ENCODE assay signal across 20 cellular contexts in genomic region chr11:95435192-95435591, GRCh38.
DNase-seq lines count a peak whose midpoint lies in the region; ATAC-seq and TF ChIP-seq lines count a peak whose summit lies in the region.
"Had no signal": no experiment of that assay in that cellular context is flagged by ENCODE, and none has a peak within 500 bp of the region (broad histone marks: within the 10 kb centered on the region; RNA-seq: fewer than 3 reads in every experiment).

No MANE protein-coding gene starts in this region.

- ATAC-seq in activated naive CD8-positive, alpha-beta T cell treated with anti-CD3 and anti-CD28 coated beads, Interleukin-2, amount 10 ng/mL, durations not matched to agents 7 days and 5 days (ENCODE audit: low read depth), result no peak
- no peak for ATAC-seq in HG03520 (IDR thresholded peaks at IDR 0.05; ENCODE audit: unreplicated experiment)
- no peak for ATAC-seq in HG03378 (IDR thresholded peaks at IDR 0.05; ENCODE audit: unreplicated experiment)
- ATAC-seq: A549 had no signal

- H3K36me3 Mint-ChIP-seq in activated naive CD8-positive, alpha-beta T cell treated with anti-CD3 and anti-CD28 coated beads, Interleukin-2, amount 10 ng/mL, durations not matched to agents 7 days and 5 days, result peaks cover 8% of the 10 kb centered on the region
- H3K36me3 Mint-ChIP-seq in activated naive CD8-positive, alpha-beta T cell treated with anti-CD3 and anti-CD28 coated beads for 36 hours, result no peaks in the 10 kb centered on the region
- H3K36me3 Mint-ChIP-seq in nephron (ENCODE audit: low read depth), result peaks cover 5% of the 10 kb centered on the region
- H3K36me3 Mint-ChIP-seq: CD14-positive monocyte had no signal

- peak overlapping the region; percentile 25 for H3K27ac ChIP-seq in angular gyrus (ENCODE audit: low read depth, low read length)
- H3K27ac ChIP-seq: A549, RWPE1, SK-N-MC had no signal

- H3K9me3 Mint-ChIP-seq in activated naive CD8-positive, alpha-beta T cell treated with anti-CD3 and anti-CD28 coated beads, Interleukin-2, amount 10 ng/mL, durations not matched to agents 7 days and 5 days, result peaks cover 6% of the 10 kb centered on the region
- no peaks in the 10 kb centered on the region for H3K9me3 Mint-ChIP-seq in activated naive CD8-positive, alpha-beta T cell treated with anti-CD3 and anti-CD28 coated beads for 36 hours
- peaks cover 8% of the 10 kb centered on the region for H3K9me3 Mint-ChIP-seq in nephron

- no peak for DNase-seq in activated naive CD8-positive, alpha-beta T cell treated with anti-CD3 and anti-CD28 coated beads, Interleukin-2, amount 10 ng/mL, durations not matched to agents 7 days and 5 days
- no peak for DNase-seq in activated naive CD8-positive, alpha-beta T cell treated with anti-CD3 and anti-CD28 coated beads for 36 hours
- no peak for DNase-seq in dermis blood vessel endothelial cell
- DNase-seq: DMS79, HCEC 1CT, MV-4-11, NCI-H1694, NCI-H2081 treated with DMSO at 0.1 percent for 48 hours, NCI-H510A, SHP77 treated with DMSO at 0.1 percent for 48 hours, SW 1271 had no signal

- peak overlapping the region; percentile 37 for H3K27ac Mint-ChIP-seq in activated naive CD8-positive, alpha-beta T cell treated with anti-CD3 and anti-CD28 coated beads, Interleukin-2, amount 10 ng/mL, durations not matched to agents 7 days and 5 days
- no peak overlapping the region for H3K27ac Mint-ChIP-seq in activated naive CD8-positive, alpha-beta T cell treated with anti-CD3 and anti-CD28 coated beads for 36 hours
- H3K27ac Mint-ChIP-seq in nephron, result peak overlapping the region; percentile 29 to 60 (median 51)
- H3K27ac Mint-ChIP-seq: B cell, CD14-positive monocyte had no signal

- peak overlapping the region; percentile 16 for H3K4me3 Mint-ChIP-seq in activated naive CD8-positive, alpha-beta T cell treated with anti-CD3 and anti-CD28 coated beads, Interleukin-2, amount 10 ng/mL, durations not matched to agents 7 days and 5 days
- no peak overlapping the region for H3K4me3 Mint-ChIP-seq in activated naive CD8-positive, alpha-beta T cell treated with anti-CD3 and anti-CD28 coated beads for 36 hours
- no peak overlapping the region for H3K4me3 Mint-ChIP-seq in nephron
- H3K4me3 Mint-ChIP-seq: B cell, CD14-positive monocyte had no signal

- POLR2A ChIA-PET in activated naive CD8-positive, alpha-beta T cell treated with anti-CD3 and anti-CD28 coated beads, Interleukin-2, amount 10 ng/mL, durations not matched to agents 7 days and 5 days (lab: Charles Lee), result no interaction called here

- peaks cover 17% of the 10 kb centered on the region for H3K4me1 Mint-ChIP-seq in activated naive CD8-positive, alpha-beta T cell treated with anti-CD3 and anti-CD28 coated beads, Interleukin-2, amount 10 ng/mL, durations not matched to agents 7 days and 5 days
- peaks cover 10% of the 10 kb centered on the region for H3K4me1 Mint-ChIP-seq in activated naive CD8-positive, alpha-beta T cell treated with anti-CD3 and anti-CD28 coated beads for 36 hours
- H3K4me1 Mint-ChIP-seq in nephron, result peaks cover 12% of the 10 kb centered on the region
- H3K4me1 Mint-ChIP-seq: B cell had no signal

- no peak for TF ChIP-seq CTCF in nephron (IDR thresholded peaks at IDR 0.05; ENCODE audit: unreplicated experiment in 3 of 3)

- no peaks in the 10 kb centered on the region for H3K27me3 Mint-ChIP-seq in activated naive CD8-positive, alpha-beta T cell treated with anti-CD3 and anti-CD28 coated beads, Interleukin-2, amount 10 ng/mL, durations not matched to agents 7 days and 5 days
- H3K27me3 Mint-ChIP-seq in activated naive CD8-positive, alpha-beta T cell treated with anti-CD3 and anti-CD28 coated beads for 36 hours, result peaks cover 3% of the 10 kb centered on the region
- H3K27me3 Mint-ChIP-seq in nephron (ENCODE audit: low read depth), result no peaks in the 10 kb centered on the region
